ENCODE assay signal across 28 cellular contexts in genomic region chr3:14522129-14522691, GRCh38. TPM values are rescaled to one million over a fixed set of nuclear protein-coding genes. Genes with fewer than 3 reads are reported as not detected.
DNase-seq lines count a peak whose midpoint lies in the region; ATAC-seq and TF ChIP-seq lines count a peak whose summit lies in the region.
"Had no signal": no experiment of that assay in that cellular context is flagged by ENCODE, and none has a peak within 500 bp of the region (broad histone marks: within the 10 kb centered on the region; RNA-seq: fewer than 3 reads in every experiment).

No MANE protein-coding gene starts in this region.

- H3K4me3 Mint-ChIP-seq in activated CD8-positive, alpha-beta memory T cell treated with anti-CD3 and anti-CD28 coated beads, Interleukin-2, amount 10 ng/mL, durations not matched to agents 7 days and 5 days, result no peak overlapping the region
- peak overlapping the region in 2 of 3 experiments; percentile 50 to 66 for H3K4me3 Mint-ChIP-seq in nephron
- H3K4me3 Mint-ChIP-seq: activated CD4-positive, alpha-beta T cell treated with anti-CD3 and anti-CD28 coated beads, Interleukin-2, amount 10 ng/mL, durations not matched to agents 24 days and 14 days; activated naive CD8-positive, alpha-beta T cell treated with anti-CD3 and anti-CD28 coated beads for 36 hours; activated T-helper 17 cell treated with anti-CD3 and anti-CD28 coated beads, Interleukin-2, amount 50 U/mL, for 72 hours; CD8-positive, alpha-beta memory T cell; stimulated activated effector memory CD8-positive, alpha-beta T cell treated with anti-CD3 and anti-CD28 coated beads, Interleukin-12 subunit alpha, Interleukin-12 subunit beta, amount 100 ng/mL, for 72 hours; T-helper 1 cell treated with Interleukin-12 subunit alpha and Interleukin-12 subunit beta and Interleukin-4 antibody, amounts not matched to agents 30 μg/mL and 1 μg/mL, for 36 hours had no signal

- DNase-seq in activated CD8-positive, alpha-beta memory T cell treated with anti-CD3 and anti-CD28 coated beads, Interleukin-2, amount 50 U/mL, for 4 hours, result peak; percentile 6
- no peak for DNase-seq in activated CD8-positive, alpha-beta memory T cell treated with anti-CD3 and anti-CD28 coated beads, Interleukin-2, amount 10 ng/mL, durations not matched to agents 7 days and 5 days
- DNase-seq in heart left ventricle (peak; percentile 79 to 91 (median 84)), upper lobe of right lung (peak; percentile 55), erythroblast (lab: John Stamatoyannopoulos, UW) (no peak), Ammon's horn (ENCODE audit: low spot score) (no peak)
- DNase-seq: activated CD4-positive, alpha-beta T cell treated with anti-CD3 and anti-CD28 coated beads, Interleukin-2, amount 10 ng/mL, durations not matched to agents 24 days and 14 days; activated naive CD8-positive, alpha-beta T cell treated with anti-CD3 and anti-CD28 coated beads for 36 hours; brain microvascular endothelial cell; CD8-positive, alpha-beta memory T cell; cortex of kidney; HCEC 1CT; hippocampal formation; IMR-90; mammary epithelial cell; naive B cell; NCI-H1417 treated with DMSO at 0.1 percent for 48 hours; NCI-H510A treated with DMSO at 0.1 percent for 48 hours; small intestine; stimulated activated CD4-positive, alpha-beta T cell treated with anti-CD3 and anti-CD28 coated beads, Interleukin-2, amount 100 ng/mL, for 24 hours had no signal

- H3K9me3 ChIP-seq in heart left ventricle (no peaks in the 10 kb centered on the region), upper lobe of right lung (no peaks in the 10 kb centered on the region)

- H3K36me3 Mint-ChIP-seq in activated CD8-positive, alpha-beta memory T cell treated with anti-CD3 and anti-CD28 coated beads, Interleukin-2, amount 10 ng/mL, durations not matched to agents 7 days and 5 days, result no peaks in the 10 kb centered on the region
- no peaks in the 10 kb centered on the region for H3K36me3 Mint-ChIP-seq in nephron (ENCODE audit: low read depth)
- H3K36me3 Mint-ChIP-seq: activated naive CD8-positive, alpha-beta T cell treated with anti-CD3 and anti-CD28 coated beads for 36 hours; CD8-positive, alpha-beta memory T cell; naive B cell; stimulated activated effector memory CD8-positive, alpha-beta T cell treated with anti-CD3 and anti-CD28 coated beads, Interleukin-12 subunit alpha, Interleukin-12 subunit beta, amount 100 ng/mL, for 72 hours had no signal

- H3K27ac ChIP-seq in heart left ventricle, result peak overlapping the region; percentile 55 to 96 (median 90)
- no peak overlapping the region for H3K27ac ChIP-seq in upper lobe of right lung
- H3K27ac ChIP-seq: 22Rv1, brain microvascular endothelial cell, parathyroid adenoma had no signal

- H3K4me1 Mint-ChIP-seq in activated CD8-positive, alpha-beta memory T cell treated with anti-CD3 and anti-CD28 coated beads, Interleukin-2, amount 10 ng/mL, durations not matched to agents 7 days and 5 days, result no peaks in the 10 kb centered on the region
- peaks cover 42% of the 10 kb centered on the region for H3K4me1 Mint-ChIP-seq in nephron
- H3K4me1 Mint-ChIP-seq: activated CD4-positive, alpha-beta T cell treated with anti-CD3 and anti-CD28 coated beads, Interleukin-2, amount 10 ng/mL, durations not matched to agents 24 days and 14 days; activated naive CD8-positive, alpha-beta T cell treated with anti-CD3 and anti-CD28 coated beads for 36 hours; naive B cell had no signal

- no peaks in the 10 kb centered on the region for H3K9me3 Mint-ChIP-seq in activated CD8-positive, alpha-beta memory T cell treated with anti-CD3 and anti-CD28 coated beads, Interleukin-2, amount 10 ng/mL, durations not matched to agents 7 days and 5 days (ENCODE audit: low read depth)
- no peaks in the 10 kb centered on the region for H3K9me3 Mint-ChIP-seq in nephron
- H3K9me3 Mint-ChIP-seq: activated CD4-positive, alpha-beta T cell treated with anti-CD3 and anti-CD28 coated beads, Interleukin-2, amount 10 ng/mL, durations not matched to agents 24 days and 14 days; activated naive CD8-positive, alpha-beta T cell treated with anti-CD3 and anti-CD28 coated beads for 36 hours; activated T-helper 17 cell treated with anti-CD3 and anti-CD28 coated beads, Interleukin-2, amount 50 U/mL, for 72 hours; CD8-positive, alpha-beta memory T cell; naive B cell; stimulated activated effector memory CD8-positive, alpha-beta T cell treated with anti-CD3 and anti-CD28 coated beads, Interleukin-12 subunit alpha, Interleukin-12 subunit beta, amount 100 ng/mL, for 72 hours; T-helper 1 cell treated with Interleukin-12 subunit alpha and Interleukin-12 subunit beta and Interleukin-4 antibody, amounts not matched to agents 30 μg/mL and 1 μg/mL, for 36 hours had no signal

- intact Hi-C loops in heart left ventricle (cut with DNase I) (loop anchor here in 2 of 10 donors (2.0 kb wide), 1 partner anchor 17 kb away; no protein-coding TSS in a partner anchor), upper lobe of right lung (cut with DNase I) (no loop called here)

- no peak overlapping the region for H3K4me3 ChIP-seq in heart left ventricle
- H3K4me3 ChIP-seq in upper lobe of right lung, result no peak overlapping the region

- TF ChIP-seq POLR2A in heart left ventricle (IDR thresholded peaks at IDR 0.05), result no peak
- no peak for TF ChIP-seq POLR2A in erythroblast (IDR thresholded peaks at IDR 0.05; ENCODE audit: low read length)

- WGBS in heart left ventricle, 4 donors, result 30 to 40% (median 35%) methylated on average over 13 to 16 of the region's 16 CpGs

- H3K27me3 ChIP-seq in heart left ventricle, result no peaks in the 10 kb centered on the region
- peaks cover 7% of the 10 kb centered on the region for H3K27me3 ChIP-seq in upper lobe of right lung

- H3K4me1 ChIP-seq in heart left ventricle (peaks cover 0 to 84% (median 47%) of the 10 kb centered on the region in 12 donors), upper lobe of right lung (no peaks in the 10 kb centered on the region)
- H3K4me1 ChIP-seq: parathyroid adenoma had no signal

- H3K36me3 ChIP-seq in heart left ventricle (peaks cover 0 to 23% (median 7%) of the 10 kb centered on the region in 9 donors), upper lobe of right lung (no peaks in the 10 kb centered on the region)
- H3K36me3 ChIP-seq: brain microvascular endothelial cell had no signal

- no peak overlapping the region for H3K27ac Mint-ChIP-seq in activated CD8-positive, alpha-beta memory T cell treated with anti-CD3 and anti-CD28 coated beads, Interleukin-2, amount 10 ng/mL, durations not matched to agents 7 days and 5 days
- H3K27ac Mint-ChIP-seq in nephron, result no peak overlapping the region
- H3K27ac Mint-ChIP-seq: activated CD4-positive, alpha-beta T cell treated with anti-CD3 and anti-CD28 coated beads, Interleukin-2, amount 10 ng/mL, durations not matched to agents 24 days and 14 days; activated naive CD8-positive, alpha-beta T cell treated with anti-CD3 and anti-CD28 coated beads for 36 hours; activated T-helper 17 cell treated with anti-CD3 and anti-CD28 coated beads, Interleukin-2, amount 50 U/mL, for 72 hours; CD8-positive, alpha-beta memory T cell; naive B cell; stimulated activated effector memory CD8-positive, alpha-beta T cell treated with anti-CD3 and anti-CD28 coated beads, Interleukin-12 subunit alpha, Interleukin-12 subunit beta, amount 100 ng/mL, for 72 hours; T-helper 1 cell treated with Interleukin-12 subunit alpha and Interleukin-12 subunit beta and Interleukin-4 antibody, amounts not matched to agents 30 μg/mL and 1 μg/mL, for 36 hours had no signal

- TF ChIP-seq CTCF in heart left ventricle (IDR thresholded peaks at IDR 0.05) (no peak), nephron (IDR thresholded peaks at IDR 0.05; ENCODE audit: unreplicated experiment in 3 of 3) (no peak), upper lobe of right lung (IDR thresholded peaks at IDR 0.05) (no peak)

- CTCF ChIA-PET in activated CD8-positive, alpha-beta memory T cell treated with anti-CD3 and anti-CD28 coated beads, Interleukin-2, amount 10 ng/mL, durations not matched to agents 7 days and 5 days (lab: Charles Lee), result no interaction called here

- peaks cover 6% of the 10 kb centered on the region for H3K27me3 Mint-ChIP-seq in activated CD8-positive, alpha-beta memory T cell treated with anti-CD3 and anti-CD28 coated beads, Interleukin-2, amount 10 ng/mL, durations not matched to agents 7 days and 5 days
- peaks cover 8% of the 10 kb centered on the region for H3K27me3 Mint-ChIP-seq in nephron (ENCODE audit: low read depth)

- no peak for ATAC-seq in activated CD8-positive, alpha-beta memory T cell treated with anti-CD3 and anti-CD28 coated beads, Interleukin-2, amount 10 ng/mL, durations not matched to agents 7 days and 5 days
- ATAC-seq in heart left ventricle (peak; percentile 83 to 85 (median 84)), upper lobe of right lung (no peak), GM21786 (IDR thresholded peaks at IDR 0.05; ENCODE audit: unreplicated experiment) (no peak)
- ATAC-seq: activated T-helper 17 cell treated with anti-CD3 and anti-CD28 coated beads, Interleukin-2, amount 50 U/mL, for 72 hours; stimulated activated effector memory CD8-positive, alpha-beta T cell treated with anti-CD3 and anti-CD28 coated beads, Interleukin-12 subunit alpha, Interleukin-12 subunit beta, amount 100 ng/mL, for 72 hours had no signal

RNA-seq across cellular contexts. Expression of gene GRIP2, which starts 17.9 kb away (rescaled TPM):
- total RNA-seq in activated CD8-positive, alpha-beta memory T cell treated with anti-CD3 and anti-CD28 coated beads, Interleukin-2, amount 10 ng/mL, durations not matched to agents 7 days and 5 days, result not detected
- 10 to 100 TPM in 8 of 9 donors, 1 to 10 TPM in 1; 5.8 to 56.7 (median 28.7) TPM for total RNA-seq in heart left ventricle
- polyA plus RNA-seq in heart left ventricle, result 10 to 100 TPM in 1 of 2 donors, 1 to 10 TPM in 1; 6.3 to 42.6 TPM
- total RNA-seq in upper lobe of right lung, result 0.52 TPM
- total RNA-seq: activated CD4-positive, alpha-beta T cell treated with anti-CD3 and anti-CD28 coated beads, Interleukin-2, amount 10 ng/mL, durations not matched to agents 24 days and 14 days; activated naive CD8-positive, alpha-beta T cell treated with anti-CD3 and anti-CD28 coated beads for 36 hours; CD8-positive, alpha-beta memory T cell; endothelial cell of umbilical vein; IMR-90 had no signal
- polyA plus RNA-seq: CD8-positive, alpha-beta memory T cell; endothelial cell of umbilical vein had no signal

Comparison
In these comparisons a context has a peak if more than half of its experiments do, and no peak if none do; other contexts are left out.
1. DNase-seq: peak in activated CD8-positive, alpha-beta memory T cell treated with anti-CD3 and anti-CD28 coated beads, Interleukin-2, amount 50 U/mL, for 4 hours (single experiment), heart left ventricle (5 of 5) and upper lobe of right lung (single experiment); none in activated CD8-positive, alpha-beta memory T cell treated with anti-CD3 and anti-CD28 coated beads, Interleukin-2, amount 10 ng/mL, durations not matched to agents 7 days and 5 days (single experiment), erythroblast (0 of 2) and Ammon's horn (single experiment).
2. ATAC-seq: peak in heart left ventricle (4 of 4); none in activated CD8-positive, alpha-beta memory T cell treated with anti-CD3 and anti-CD28 coated beads, Interleukin-2, amount 10 ng/mL, durations not matched to agents 7 days and 5 days (single experiment), upper lobe of right lung (single experiment) and GM21786 (single experiment).